In the genomic region with DNA sequence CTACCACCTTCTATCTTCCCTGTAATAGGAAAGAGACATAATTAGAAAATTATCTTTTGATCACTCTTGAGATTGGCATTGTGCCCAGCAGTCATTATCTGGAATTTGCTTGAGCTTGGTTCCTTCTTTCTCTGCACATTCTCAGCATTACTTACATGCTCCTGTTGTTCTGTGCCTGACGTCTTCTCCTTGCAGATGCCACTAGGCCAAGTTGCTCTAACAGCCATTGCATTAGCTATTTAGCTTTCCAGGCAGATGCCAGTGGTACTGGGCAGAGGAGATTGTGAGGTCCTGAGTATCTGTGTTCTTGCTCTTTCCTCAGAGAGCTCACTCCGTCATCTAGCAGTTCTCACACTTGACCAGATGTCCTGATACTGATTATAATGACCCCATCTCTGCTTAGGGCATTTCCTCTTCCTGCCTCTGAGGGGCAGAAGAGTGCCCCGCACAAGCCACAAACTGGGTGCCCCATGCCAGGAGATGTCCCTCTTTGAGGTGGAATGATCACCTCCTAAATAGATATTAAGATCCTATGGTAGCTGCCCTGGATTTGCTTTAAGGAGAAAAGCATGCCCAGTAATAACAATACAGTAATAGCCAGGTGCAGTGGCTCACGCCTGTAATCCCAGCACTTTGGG, we compare ENCODE assay signal across 7 cellular contexts. TPM values are rescaled to one million over a fixed set of nuclear protein-coding genes. Genes with fewer than 3 reads are reported as not detected.
DNase-seq lines count a peak whose midpoint lies in the region; ATAC-seq and TF ChIP-seq lines count a peak whose summit lies in the region.
"Had no signal": no experiment of that assay in that cellular context is flagged by ENCODE, and none has a peak within 500 bp of the region (broad histone marks: within the 10 kb centered on the region; RNA-seq: fewer than 3 reads in every experiment).

No MANE protein-coding gene starts in this region.

- TF ChIP-seq POLR2A in heart left ventricle (IDR thresholded peaks at IDR 0.05) = no peak
- no peak for TF ChIP-seq POLR2A in transverse colon (IDR thresholded peaks at IDR 0.05)

- intact Hi-C loops in heart left ventricle (cut with DNase I) = no loop called here
- intact Hi-C loops in Right ventricle myocardium superior (cut with DNase I) = no loop called here
- intact Hi-C loops in transverse colon (cut with DNase I; ENCODE audit: low total_unique reads) = no loop called here

- H3K27me3 ChIP-seq in heart left ventricle = no peaks in the 10 kb centered on the region
- no peaks in the 10 kb centered on the region for H3K27me3 ChIP-seq in transverse colon

- DNase-seq in heart left ventricle = peak in 1 of 5 donors; percentile 25
- no peak for DNase-seq in Right ventricle myocardium superior
- no peak for DNase-seq in cardiac fibroblast (ENCODE audit: low read depth in 2 of 2)
- DNase-seq in transverse colon = no peak
- DNase-seq in C1 segment of cervical spinal cord (lab: John Stamatoyannopoulos, UW) = no peak
- DNase-seq in stimulated activated CD8-positive, alpha-beta memory T cell treated with anti-CD3 and anti-CD28 coated beads, Interleukin-4, amount 100 ng/mL, for 48 hours = no peak

- no peaks in the 10 kb centered on the region for H3K9me3 ChIP-seq in heart left ventricle
- H3K9me3 ChIP-seq in transverse colon = no peaks in the 10 kb centered on the region

- ATAC-seq in heart left ventricle (peak in 2 of 4 donors; percentile 24 to 29), Right ventricle myocardium superior (ENCODE audit: poor library complexity) (no peak)

- WGBS in heart left ventricle, 4 donors = 58 to 70% (median 67%) methylated on average over 4 of the region's 4 CpGs
- 80% methylated on average over 4 of the region's 4 CpGs; no CpG with 5 or more reads in 1 of the 2 donors for WGBS in transverse colon (ENCODE audit: low coverage in 1 of 2), 2 donors

- in situ Hi-C loops in transverse colon (cut with MboI; ENCODE audit: low pct_ligation_motif_present in 1 of 4, low pct_unique_long_range_greater_than_20kb in 1 of 4, low sequenced_read_pairs in 3 of 4) = no loop called here

- H3K4me1 ChIP-seq in heart left ventricle = peaks cover 8 to 82% (median 45%) of the 10 kb centered on the region in 12 donors
- H3K4me1 ChIP-seq in transverse colon = peaks cover 6 to 20% (median 8%) of the 10 kb centered on the region in 4 donors

- TF ChIP-seq CTCF in heart left ventricle (IDR thresholded peaks at IDR 0.05) = peak in 10 of 12 donors; percentile 14 to 49 (median 30)
- TF ChIP-seq CTCF in cardiac fibroblast (IDR thresholded peaks at IDR 0.05; ENCODE audit: low read depth, low read length) = peak; percentile 30
- peak in 3 of 5 experiments; percentile 14 to 26 (median 17) for TF ChIP-seq CTCF in transverse colon (IDR thresholded peaks at IDR 0.05)

- H3K36me3 ChIP-seq in heart left ventricle (peaks cover 0 to 93% (median 84%) of the 10 kb centered on the region in 9 donors), transverse colon (peaks cover 0 to 54% (median 25%) of the 10 kb centered on the region in 4 donors)

- no peak overlapping the region for H3K4me3 ChIP-seq in heart left ventricle
- H3K4me3 ChIP-seq in cardiac fibroblast (replicated peaks in 1 of 2; ENCODE audit: low read depth in 2 of 2, low read length in 2 of 2) = no peak overlapping the region
- no peak overlapping the region for H3K4me3 ChIP-seq in transverse colon

- no peak for TF ChIP-seq EP300 in transverse colon (IDR thresholded peaks at IDR 0.05; ENCODE audit: low read depth)

- peak overlapping the region in 5 of 12 donors; percentile 10 to 91 (median 30) for H3K27ac ChIP-seq in heart left ventricle
- no peak overlapping the region for H3K27ac ChIP-seq in transverse colon

RNA-seq across cellular contexts. Expression of gene ARHGAP1, which starts 30.7 kb away (rescaled TPM):
- 100 to 1,000 TPM in 4 of 9 donors, 10 to 100 TPM in 5; 57.5 to 309 (median 78.9) TPM for total RNA-seq in heart left ventricle
- polyA plus RNA-seq in heart left ventricle = 10 to 100 TPM; 38.8 to 58.0 TPM
- 60.9 TPM for total RNA-seq in Right ventricle myocardium superior
- total RNA-seq in transverse colon = 10 to 100 TPM; 48.6 to 69.5 (median 50.9) TPM

RNA-seq across cellular contexts. Expression of gene ZNF408, which starts 31.1 kb away (rescaled TPM):
- total RNA-seq in heart left ventricle = 1 to 10 TPM; 5.3 to 10.0 (median 7.1) TPM
- 1 to 10 TPM; 5.6 to 8.5 TPM for polyA plus RNA-seq in heart left ventricle
- total RNA-seq in Right ventricle myocardium superior = 6.6 TPM
- total RNA-seq in transverse colon = 10 to 100 TPM in 2 of 4 donors, 1 to 10 TPM in 2; 6.0 to 19.3 (median 10.0) TPM

RNA-seq across cellular contexts. Expression of gene F2, which starts 49.3 kb away (rescaled TPM):
- under 1 TPM in 2 of 9 donors, not detected in 7; 0.17 to 0.18 TPM for total RNA-seq in heart left ventricle
- polyA plus RNA-seq in heart left ventricle = under 1 TPM in 1 of 2 donors, not detected in 1; 0.08 TPM
- total RNA-seq in Right ventricle myocardium superior = 0.11 TPM
- total RNA-seq in transverse colon = under 1 TPM in 2 of 4 donors, not detected in 2; 0.41 to 0.48 TPM
- total RNA-seq: lung microvascular endothelial cell had no signal

RNA-seq across cellular contexts. Expression of gene ATG13, which starts 52.4 kb away (rescaled TPM):
- total RNA-seq in heart left ventricle = 10 to 100 TPM; 38.8 to 74.8 (median 48.7) TPM
- 10 to 100 TPM; 26.7 to 50.7 TPM for polyA plus RNA-seq in heart left ventricle
- 37.4 TPM for total RNA-seq in Right ventricle myocardium superior
- total RNA-seq in transverse colon = 100 to 1,000 TPM in 2 of 4 donors, 10 to 100 TPM in 2; 40.8 to 128 (median 112) TPM

RNA-seq across cellular contexts. Expression of gene HARBI1, which starts 52.7 kb away (rescaled TPM):
- total RNA-seq in heart left ventricle (1 to 10 TPM; 2.5 to 4.5 (median 3.5) TPM), Right ventricle myocardium superior (1.9 TPM), transverse colon (1 to 10 TPM in 3 of 4 donors, not detected in 1; 3.1 to 4.8 (median 3.4) TPM)
- polyA plus RNA-seq in heart left ventricle = 1 to 10 TPM; 2.1 to 3.8 TPM
